ENCODE assay signal across 18 cellular contexts in genomic region chr10:117548191-117548668, GRCh38. TPM values are rescaled to one million over a fixed set of nuclear protein-coding genes. Genes with fewer than 3 reads are reported as not detected.
DNase-seq lines count a peak whose midpoint lies in the region; ATAC-seq and TF ChIP-seq lines count a peak whose summit lies in the region.
"Had no signal": no experiment of that assay in that cellular context is flagged by ENCODE, and none has a peak within 500 bp of the region (broad histone marks: within the 10 kb centered on the region; RNA-seq: fewer than 3 reads in every experiment).

No MANE protein-coding gene starts in this region.

- H3K27ac ChIP-seq in ovary, result no peak overlapping the region
- H3K27ac ChIP-seq: foreskin keratinocyte, VCaP had no signal

- no peak for TF ChIP-seq POLR2A in ovary (IDR thresholded peaks at IDR 0.05)

- H3K4me3 Mint-ChIP-seq in Caco-2 (ENCODE audit: unreplicated experiment), result no peak overlapping the region
- H3K4me3 Mint-ChIP-seq in WTC11, result peak overlapping the region; percentile 57
- peak overlapping the region; percentile 47 for H3K4me3 Mint-ChIP-seq in glutamatergic neuron (ENCODE audit: unreplicated experiment)
- no peak overlapping the region for H3K4me3 Mint-ChIP-seq in activated T-helper 17 cell treated with anti-CD3 and anti-CD28 coated beads, Interleukin-2, amount 50 U/mL, for 72 hours
- H3K4me3 Mint-ChIP-seq: activated CD8-positive, alpha-beta T cell treated with anti-CD3 and anti-CD28 coated beads, Interleukin-2, amount 10 ng/mL, durations not matched to agents 7 days and 5 days had no signal

- H3K27me3 ChIP-seq in Caco-2 (replicated peaks; ENCODE audit: control insufficient read depth, insufficient read depth, low read length), result peaks cover 3% of the 10 kb centered on the region; the same call in 1 of the 2 replicates
- H3K27me3 ChIP-seq in ovary, result no peaks in the 10 kb centered on the region
- H3K27me3 ChIP-seq in BE2C, result peaks cover 98% of the 10 kb centered on the region

- peaks cover 15% of the 10 kb centered on the region for H3K36me3 Mint-ChIP-seq in Caco-2 (ENCODE audit: insufficient read depth, unreplicated experiment)
- H3K36me3 Mint-ChIP-seq in WTC11, result no peaks in the 10 kb centered on the region
- no peaks in the 10 kb centered on the region for H3K36me3 Mint-ChIP-seq in glutamatergic neuron (ENCODE audit: unreplicated experiment)
- H3K36me3 Mint-ChIP-seq in activated T-helper 17 cell treated with anti-CD3 and anti-CD28 coated beads, Interleukin-2, amount 50 U/mL, for 72 hours (ENCODE audit: low read depth), result peaks cover 6% of the 10 kb centered on the region
- H3K36me3 Mint-ChIP-seq: naive thymus-derived CD8-positive, alpha-beta T cell had no signal

- H3K36me3 ChIP-seq in Caco-2 (ENCODE audit: control insufficient read depth, insufficient read depth, low read length) (no peaks in the 10 kb centered on the region), ovary (no peaks in the 10 kb centered on the region), BE2C (no peaks in the 10 kb centered on the region)

- POLR2A ChIA-PET in Caco-2 (lab: Charles Lee), result no interaction called here
- POLR2A ChIA-PET in WTC11 (lab: Charles Lee), result no interaction called here

- H3K9me3 ChIP-seq in Caco-2, result no peaks in the 10 kb centered on the region
- H3K9me3 ChIP-seq in ovary, result no peaks in the 10 kb centered on the region
- no peaks in the 10 kb centered on the region for H3K9me3 ChIP-seq in BE2C

- H3K4me3 ChIP-seq in Caco-2 (ENCODE audit: low read depth, low read length) (no peak overlapping the region), ovary (peak overlapping the region; percentile 84), BE2C (ENCODE audit: low read depth, low read length) (no peak overlapping the region)
- H3K4me3 ChIP-seq: lung had no signal

- no peaks in the 10 kb centered on the region for H3K9me3 Mint-ChIP-seq in Caco-2 (ENCODE audit: unreplicated experiment)
- H3K9me3 Mint-ChIP-seq in WTC11, result no peaks in the 10 kb centered on the region
- H3K9me3 Mint-ChIP-seq in glutamatergic neuron (ENCODE audit: unreplicated experiment), result peaks cover 16% of the 10 kb centered on the region
- H3K9me3 Mint-ChIP-seq in activated T-helper 17 cell treated with anti-CD3 and anti-CD28 coated beads, Interleukin-2, amount 50 U/mL, for 72 hours, result no peaks in the 10 kb centered on the region

- H3K27me3 Mint-ChIP-seq in Caco-2 (ENCODE audit: insufficient read depth, unreplicated experiment) (peaks cover 5% of the 10 kb centered on the region), WTC11 (ENCODE audit: low read depth) (peaks cover 100% of the 10 kb centered on the region), glutamatergic neuron (ENCODE audit: unreplicated experiment) (peaks cover 50% of the 10 kb centered on the region)
- H3K27me3 Mint-ChIP-seq in activated T-helper 17 cell treated with anti-CD3 and anti-CD28 coated beads, Interleukin-2, amount 50 U/mL, for 72 hours, result peaks cover 64% of the 10 kb centered on the region

- BruUV-seq in Caco-2 (replicated peaks; lab: Mats Ljungman, UMichigan), result TSS peak; percentile 13

- WGBS in ovary, 3 donors, result 57 to 84% (median 81%) methylated on average over 20 of the region's 20 CpGs

- peaks cover 15% of the 10 kb centered on the region for H3K4me1 Mint-ChIP-seq in Caco-2 (ENCODE audit: low read depth, unreplicated experiment)
- H3K4me1 Mint-ChIP-seq in WTC11, result peaks cover 65% of the 10 kb centered on the region
- peaks cover 20% of the 10 kb centered on the region for H3K4me1 Mint-ChIP-seq in glutamatergic neuron (ENCODE audit: low read depth, unreplicated experiment)
- H3K4me1 Mint-ChIP-seq in activated T-helper 17 cell treated with anti-CD3 and anti-CD28 coated beads, Interleukin-2, amount 50 U/mL, for 72 hours, result peaks cover 12% of the 10 kb centered on the region

- no peak for ATAC-seq in WTC11
- no peak for ATAC-seq in activated T-helper 17 cell treated with anti-CD3 and anti-CD28 coated beads, Interleukin-2, amount 50 U/mL, for 72 hours (replicated peaks)
- ATAC-seq: activated CD8-positive, alpha-beta T cell treated with anti-CD3 and anti-CD28 coated beads, Interleukin-2, amount 10 ng/mL, durations not matched to agents 7 days and 5 days; foreskin keratinocyte; naive thymus-derived CD8-positive, alpha-beta T cell had no signal

- intact Hi-C loops in Caco-2 (cut with micrococcal nuclease; ENCODE audit: unreplicated experiment), result no loop called here
- intact Hi-C loops in ovary (cut with DNase I), result loop anchor here in 2 of 4 donors (5.0 to 10.0 kb wide), 2 partner anchors 197 to 499 kb away; partner anchors contain the start of gene RAB11FIP2 (in 1 of the 2)

- no peak for DNase-seq in Caco-2
- DNase-seq in WTC11 (ENCODE audit: low spot score), result no peak
- no peak for DNase-seq in glutamatergic neuron
- DNase-seq in ovary, result no peak
- no peak for DNase-seq in BE2C
- no peak for DNase-seq in NCI-H1105 (lab: John Stamatoyannopoulos, UW)
- no peak for DNase-seq in NCI-H1436 (lab: John Stamatoyannopoulos, UW)
- DNase-seq: activated CD8-positive, alpha-beta T cell treated with anti-CD3 and anti-CD28 coated beads, Interleukin-2, amount 10 ng/mL, durations not matched to agents 7 days and 5 days; COR-L47; naive thymus-derived CD8-positive, alpha-beta T cell; NCI-H2029 treated with DMSO at 0.1 percent for 48 hours; NCI-H510A; SW 1271 had no signal

- H3K27ac Mint-ChIP-seq in Caco-2 (ENCODE audit: unreplicated experiment) (no peak overlapping the region), WTC11 (no peak overlapping the region), glutamatergic neuron (ENCODE audit: unreplicated experiment) (peak overlapping the region; percentile 5)
- H3K27ac Mint-ChIP-seq in activated T-helper 17 cell treated with anti-CD3 and anti-CD28 coated beads, Interleukin-2, amount 50 U/mL, for 72 hours, result no peak overlapping the region
- H3K27ac Mint-ChIP-seq: activated CD8-positive, alpha-beta T cell treated with anti-CD3 and anti-CD28 coated beads, Interleukin-2, amount 10 ng/mL, durations not matched to agents 7 days and 5 days had no signal

- H3K4me1 ChIP-seq in Caco-2 (peaks cover 11% of the 10 kb centered on the region), ovary (ENCODE audit: insufficient read depth) (peaks cover 3% of the 10 kb centered on the region), BE2C (no peaks in the 10 kb centered on the region)
- H3K4me1 ChIP-seq: foreskin keratinocyte had no signal

- no peak for TF ChIP-seq EP300 in ovary (IDR thresholded peaks at IDR 0.05)

- no peak for TF ChIP-seq CTCF in Caco-2 (IDR thresholded peaks at IDR 0.05; ENCODE audit: insufficient read depth in 1 of 2, low read depth in 1 of 2, low read length in 1 of 2, severe bottlenecking in 1 of 2, unreplicated experiment in 1 of 2)
- no peak for TF ChIP-seq CTCF in WTC11 (IDR thresholded peaks at IDR 0.05)
- no peak for TF ChIP-seq CTCF in glutamatergic neuron (IDR thresholded peaks at IDR 0.05; ENCODE audit: partially characterized antibody, unreplicated experiment)
- no peak for TF ChIP-seq CTCF in ovary (IDR thresholded peaks at IDR 0.05)
- no peak for TF ChIP-seq CTCF in BE2C (IDR thresholded peaks at IDR 0.05; ENCODE audit: low read depth, low read length)

- CTCF ChIA-PET in Caco-2 (lab: Charles Lee), result no interaction called here
- CTCF ChIA-PET in WTC11 (lab: Charles Lee), result interaction anchor here (0.9 to 3.9 kb wide), 3 partner anchors 11 to 694 kb away, joined by 3 to 28 read pairs (median 5); no protein-coding TSS in a partner anchor

TF ChIP-seq in WTC11, 78 proteins besides CTCF, POLR2A, EP300 and RAD21:
- no peak for TF ChIP-seq ETV6 (CRISPR knock-in tag; IDR thresholded peaks at IDR 0.05)
- no peak for TF ChIP-seq GRHL2 (CRISPR knock-in tag; IDR thresholded peaks at IDR 0.05; ENCODE audit: insufficient replicate concordance, severe bottlenecking)

RNA-seq across cellular contexts. Expression of gene EMX2, which starts 5.7 kb away (rescaled TPM):
- total RNA-seq in Caco-2 (2022) (4.7 and 4.9 TPM in 2 replicates), WTC11 (2021) (not detected in 3 replicates), glutamatergic neuron (ENCODE audit: unreplicated experiment) (0.47 TPM), ovary (10 to 100 TPM in 5 of 7 donors, 1 to 10 TPM in 2; 7.3 to 25.5 (median 12.2) TPM)
- 10 to 100 TPM; 14.4 to 62.1 TPM for polyA plus RNA-seq in ovary
- not detected for total RNA-seq in activated T-helper 17 cell treated with anti-CD3 and anti-CD28 coated beads, Interleukin-2, amount 50 U/mL, for 72 hours
- polyA plus RNA-seq in BE2C (2012; ENCODE audit: insufficient read depth, insufficient read length, low read depth), result not detected
- total RNA-seq: activated CD8-positive, alpha-beta T cell treated with anti-CD3 and anti-CD28 coated beads, Interleukin-2, amount 10 ng/mL, durations not matched to agents 7 days and 5 days; chondrocyte; naive thymus-derived CD8-positive, alpha-beta T cell had no signal
- polyA plus RNA-seq: lung; naive thymus-derived CD8-positive, alpha-beta T cell had no signal

Comparison
In these comparisons a context has a peak if more than half of its experiments do, and no peak if none do; other contexts are left out.
1. H3K4me3 Mint-ChIP-seq: peak in WTC11 (single experiment) and glutamatergic neuron (single experiment); none in Caco-2 (single experiment) and activated T-helper 17 cell treated with anti-CD3 and anti-CD28 coated beads, Interleukin-2, amount 50 U/mL, for 72 hours (single experiment).